ENCODE assay signal across 7 cellular contexts in genomic region chr2:104853401-104853925, GRCh38. TPM values are rescaled to one million over a fixed set of nuclear protein-coding genes. Genes with fewer than 3 reads are reported as not detected.
A peak's percentile ranks its signal among the peaks of the same experiment; 100 is the strongest.
DNase-seq lines count a peak whose midpoint lies in the region; ATAC-seq, FAIRE-seq and TF ChIP-seq lines count a peak whose summit lies in the region.

No MANE protein-coding gene starts in this region.

- peaks cover 0 to 64% of the 10 kb centered on the region in 2 donors for H3K27me3 ChIP-seq in Peyer's patch

- H3K9me3 ChIP-seq in Peyer's patch = no peaks in the 10 kb centered on the region

- no peaks in the 10 kb centered on the region for H3K36me3 ChIP-seq in Peyer's patch

- no peak for FAIRE-seq in GM12891 (lab: Jason Lieb, UNC)

- no peak for ATAC-seq in HG03354 (IDR thresholded peaks at IDR 0.05; ENCODE audit: poor library complexity, severe bottlenecking, unreplicated experiment)

- no peak overlapping the region for H3K27ac ChIP-seq in Peyer's patch
- peak overlapping the region in 6 of 21 experiments; percentile 46 to 74 (median 62) for H3K27ac ChIP-seq in skin epidermis

- peaks cover 31% of the 10 kb centered on the region for H3K9me3 Mint-ChIP-seq in glutamatergic neuron (ENCODE audit: unreplicated experiment)

- peaks cover 48% of the 10 kb centered on the region for H3K27me3 Mint-ChIP-seq in glutamatergic neuron (ENCODE audit: unreplicated experiment)

- no peak for TF ChIP-seq POLR2A in Peyer's patch (IDR thresholded peaks at IDR 0.05)
- TF ChIP-seq POLR2A in GM12891 (IDR thresholded peaks at IDR 0.05; ENCODE audit: low read depth, low read length) = no peak

- DNase-seq in GM12864 (ENCODE audit: low read depth) (no peak), Peyer's patch (no peak), glutamatergic neuron (no peak), amniotic stem cell (lab: John Stamatoyannopoulos, UW) (no peak), GM12891 (ENCODE audit: insufficient read length, low spot score) (no peak)

- peaks cover 0 to 43% (median 5%) of the 10 kb centered on the region in 4 donors for H3K4me1 ChIP-seq in Peyer's patch

- H3K4me3 ChIP-seq in GM12864 (ENCODE audit: low read depth, low read length) = peak overlapping the region; percentile 32
- peak overlapping the region; percentile 0 to 43 (median 42) for H3K4me3 ChIP-seq in Peyer's patch
- H3K4me3 ChIP-seq in skin epidermis = peak overlapping the region; percentile 16 to 49 (median 22)

- no peak overlapping the region for H3K27ac Mint-ChIP-seq in glutamatergic neuron (ENCODE audit: unreplicated experiment)

- H3K4me1 Mint-ChIP-seq in glutamatergic neuron (ENCODE audit: low read depth, unreplicated experiment) = peaks cover 22% of the 10 kb centered on the region

- peak overlapping the region; percentile 98 for H3K4me3 Mint-ChIP-seq in glutamatergic neuron (ENCODE audit: unreplicated experiment)

- H3K36me3 Mint-ChIP-seq in glutamatergic neuron (ENCODE audit: unreplicated experiment) = peaks cover 4% of the 10 kb centered on the region

- TF ChIP-seq CTCF in GM12864 (IDR thresholded peaks at IDR 0.05; ENCODE audit: low read depth, low read length, missing control alignments) (no peak), Peyer's patch (IDR thresholded peaks at IDR 0.05) (no peak), glutamatergic neuron (IDR thresholded peaks at IDR 0.05; ENCODE audit: partially characterized antibody, unreplicated experiment) (no peak)

TF ChIP-seq in GM12891, 5 proteins besides CTCF, POLR2A, EP300 and RAD21:
- no peak for TF ChIP-seq POLR2AphosphoS5 (IDR thresholded peaks at IDR 0.05; ENCODE audit: low read depth, low read length)
- TF ChIP-seq SPI1 (IDR thresholded peaks at IDR 0.05; ENCODE audit: low read depth, low read length) = no peak
- TF ChIP-seq TAF1 (IDR thresholded peaks at IDR 0.05; ENCODE audit: low read depth, low read length) = no peak
- TF ChIP-seq POU2F2 (IDR thresholded peaks at IDR 0.05; ENCODE audit: low read depth, low read length) = no peak
- TF ChIP-seq PAX5 (IDR thresholded peaks at IDR 0.05; ENCODE audit: insufficient read depth, low read length, severe bottlenecking) = no peak

RNA-seq across cellular contexts. Expression of gene POU3F3, which starts 0.5 kb away (rescaled TPM):
- total RNA-seq in Peyer's patch (under 1 TPM in 2 of 4 donors, not detected in 2; 0.18 to 0.40 TPM), glutamatergic neuron (ENCODE audit: unreplicated experiment) (0.54 TPM)
- not detected for polyA plus RNA-seq in GM12891 (2012; ENCODE audit: low read depth, missing spikeins)
